ENCODE assay signal across 10 cellular contexts in genomic region chr2:48105848-48106247, GRCh38.
DNase-seq lines count a peak whose midpoint lies in the region; ATAC-seq and TF ChIP-seq lines count a peak whose summit lies in the region.
"Had no signal": no experiment of that assay in that cellular context is flagged by ENCODE, and none has a peak within 500 bp of the region (broad histone marks: within the 10 kb centered on the region; RNA-seq: fewer than 3 reads in every experiment).

No MANE protein-coding gene starts in this region.

- no peak for DNase-seq in activated naive CD4-positive, alpha-beta T cell treated with Interleukin-2 at 50 U/mL for 16 hours
- DNase-seq in thoracic aorta (ENCODE audit: low spot score) = no peak
- DNase-seq in activated effector memory CD4-positive, alpha-beta T cell treated with Interleukin-2 at 50 U/mL for 16 hours = no peak
- DNase-seq in stimulated activated CD8-positive, alpha-beta memory T cell treated with anti-CD3 and anti-CD28 coated beads, Interleukin-4, amount 100 ng/mL, for 48 hours = no peak

- no peak overlapping the region for H3K4me3 ChIP-seq in iPS-20b (ENCODE audit: low read length)
- H3K4me3 ChIP-seq in thoracic aorta = peak overlapping the region; percentile 60

- H3K36me3 ChIP-seq in iPS-20b (ENCODE audit: insufficient read depth, low read depth, low read length) (no peaks in the 10 kb centered on the region), thoracic aorta (no peaks in the 10 kb centered on the region)

- peaks cover 12% of the 10 kb centered on the region for H3K4me1 ChIP-seq in iPS-20b (ENCODE audit: insufficient read depth, low read length)
- peaks cover 6 to 17% of the 10 kb centered on the region in 2 donors for H3K4me1 ChIP-seq in thoracic aorta (ENCODE audit: control insufficient read depth in 1 of 2, low read depth in 2 of 2)

- no peaks in the 10 kb centered on the region for H3K27me3 ChIP-seq in iPS-20b (ENCODE audit: insufficient read depth, low read length)
- no peaks in the 10 kb centered on the region for H3K27me3 ChIP-seq in thoracic aorta (replicated peaks; ENCODE audit: insufficient read depth)

- H3K4me3 Mint-ChIP-seq in activated naive CD4-positive, alpha-beta T cell treated with anti-CD3 and anti-CD28 coated beads, Interleukin-2, amount 50 U/mL, for 24 hours = peak overlapping the region; percentile 60
- peak overlapping the region; percentile 71 for H3K4me3 Mint-ChIP-seq in activated T-helper 17 cell treated with anti-CD3 and anti-CD28 coated beads, Interleukin-2, amount 50 U/mL, for 72 hours

- TF ChIP-seq CTCF in thoracic aorta (IDR thresholded peaks at IDR 0.05) = no peak

- H3K9me3 Mint-ChIP-seq in activated naive CD4-positive, alpha-beta T cell treated with anti-CD3 and anti-CD28 coated beads, Interleukin-2, amount 50 U/mL, for 24 hours = no peaks in the 10 kb centered on the region
- no peaks in the 10 kb centered on the region for H3K9me3 Mint-ChIP-seq in activated T-helper 17 cell treated with anti-CD3 and anti-CD28 coated beads, Interleukin-2, amount 50 U/mL, for 72 hours
- H3K9me3 Mint-ChIP-seq: CD8-positive, alpha-beta memory T cell had no signal

- H3K9me3 ChIP-seq in iPS-20b (ENCODE audit: insufficient read depth, low read depth, low read length) (no peaks in the 10 kb centered on the region), thoracic aorta (no peaks in the 10 kb centered on the region)

- peaks cover 2% of the 10 kb centered on the region for H3K27me3 Mint-ChIP-seq in activated naive CD4-positive, alpha-beta T cell treated with anti-CD3 and anti-CD28 coated beads, Interleukin-2, amount 50 U/mL, for 24 hours
- H3K27me3 Mint-ChIP-seq in activated T-helper 17 cell treated with anti-CD3 and anti-CD28 coated beads, Interleukin-2, amount 50 U/mL, for 72 hours = peaks cover 2% of the 10 kb centered on the region
- H3K27me3 Mint-ChIP-seq: IgD-negative memory B cell had no signal

- ATAC-seq in activated T-helper 17 cell treated with anti-CD3 and anti-CD28 coated beads, Interleukin-2, amount 50 U/mL, for 72 hours (replicated peaks) = no peak
- ATAC-seq in thoracic aorta (ENCODE audit: insufficient number of reproducible peaks, low FRiP score, low read depth) = no peak
- ATAC-seq in GM19467 (IDR thresholded peaks at IDR 0.05; ENCODE audit: unreplicated experiment) = no peak

- H3K4me1 Mint-ChIP-seq in activated naive CD4-positive, alpha-beta T cell treated with anti-CD3 and anti-CD28 coated beads, Interleukin-2, amount 50 U/mL, for 24 hours = peaks cover 15% of the 10 kb centered on the region
- peaks cover 6% of the 10 kb centered on the region for H3K4me1 Mint-ChIP-seq in activated T-helper 17 cell treated with anti-CD3 and anti-CD28 coated beads, Interleukin-2, amount 50 U/mL, for 72 hours

- peaks cover 2% of the 10 kb centered on the region for H3K36me3 Mint-ChIP-seq in activated naive CD4-positive, alpha-beta T cell treated with anti-CD3 and anti-CD28 coated beads, Interleukin-2, amount 50 U/mL, for 24 hours
- H3K36me3 Mint-ChIP-seq in activated T-helper 17 cell treated with anti-CD3 and anti-CD28 coated beads, Interleukin-2, amount 50 U/mL, for 72 hours (ENCODE audit: low read depth) = no peaks in the 10 kb centered on the region
- H3K36me3 Mint-ChIP-seq: CD8-positive, alpha-beta memory T cell; IgD-negative memory B cell had no signal

- peak overlapping the region; percentile 27; the same call in 1 of the 2 replicates for H3K9ac ChIP-seq in iPS-20b (ENCODE audit: low read depth, low read length)

- H3K27ac ChIP-seq in iPS-20b (ENCODE audit: low read length) (no peak overlapping the region), thoracic aorta (peak overlapping the region in 1 of 2 donors; percentile 56)

- no peak overlapping the region for H3K27ac Mint-ChIP-seq in activated naive CD4-positive, alpha-beta T cell treated with anti-CD3 and anti-CD28 coated beads, Interleukin-2, amount 50 U/mL, for 24 hours
- peak overlapping the region; percentile 77 for H3K27ac Mint-ChIP-seq in activated T-helper 17 cell treated with anti-CD3 and anti-CD28 coated beads, Interleukin-2, amount 50 U/mL, for 72 hours
